ENCODE assay signal across 29 cellular contexts in the genomic region with DNA sequence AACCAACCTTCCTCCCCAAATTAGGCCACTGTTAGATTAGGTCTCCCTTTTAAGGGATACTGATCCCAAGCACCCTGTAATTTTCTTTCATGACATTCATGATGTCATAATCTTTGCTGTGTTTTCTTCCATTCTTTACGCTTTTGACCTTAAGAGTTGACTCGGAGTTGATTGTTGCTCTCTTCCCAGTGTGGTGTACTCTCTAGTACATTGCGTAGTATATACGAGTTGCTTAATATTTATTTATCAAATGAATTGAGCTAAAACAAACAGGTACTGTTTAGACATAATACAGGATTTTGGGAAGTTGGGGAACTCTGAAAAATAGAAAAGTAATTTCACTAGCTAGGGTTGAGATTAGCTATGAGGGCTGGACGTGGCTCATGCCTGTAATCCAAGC.
"Had no signal": no experiment of that assay in that cellular context is flagged by ENCODE, and none has a peak within 500 bp of the region (broad histone marks: within the 10 kb centered on the region; RNA-seq: fewer than 3 reads in every experiment).

No MANE protein-coding gene starts in this region.

- ATAC-seq: activated CD8-positive, alpha-beta T cell treated with anti-CD3 and anti-CD28 coated beads for 36 hours; activated naive CD8-positive, alpha-beta T cell treated with anti-CD3 and anti-CD28 coated beads, Interleukin-2, amount 50 U/mL, for 24 hours had no signal

- H3K9me3 ChIP-seq: ascending aorta had no signal

- FAIRE-seq: bronchial epithelial cell, TTC549 had no signal

- DNase-seq: activated B cell treated with CpG ODN at 0.5 μM for 24 hours; activated CD4-positive, alpha-beta memory T cell treated with anti-CD3 and anti-CD28 coated beads for 36 hours; activated CD4-positive, alpha-beta T cell treated with anti-CD3 and anti-CD28 coated beads for 4 hours; activated CD4-positive, alpha-beta T cell treated with anti-CD3 and anti-CD28 coated beads, Interleukin-2, amount 10 ng/mL, durations not matched to agents 24 days and 14 days; activated CD4-positive, alpha-beta T cell treated with anti-CD3 and anti-CD28 coated beads, Interleukin-2, amount 50 U/mL, for 1 hour; activated CD4-positive, alpha-beta T cell treated with anti-CD3 and anti-CD28 coated beads, Interleukin-2, amount 50 U/mL, for 4 hours; activated CD4-positive, CD25-positive, alpha-beta regulatory T cell treated with anti-CD3 and anti-CD28 coated beads, Interleukin-2, amount 50 U/mL, for 72 hours; activated CD8-positive, alpha-beta memory T cell treated with anti-CD3 and anti-CD28 coated beads, Interleukin-2, amount 50 U/mL, for 4 hours; activated CD8-positive, alpha-beta T cell treated with anti-CD3 and anti-CD28 coated beads for 36 hours; activated effector memory CD4-positive, alpha-beta T cell treated with Interleukin-2 at 50 U/mL for 16 hours; activated gamma-delta T cell; activated naive CD4-positive, alpha-beta T cell treated with anti-CD3 and anti-CD28 coated beads, Interleukin-2, amount 10 ng/mL, durations not matched to agents 7 days and 5 days; activated naive CD4-positive, alpha-beta T cell treated with Interleukin-2 at 50 U/mL for 16 hours; activated naive CD8-positive, alpha-beta T cell treated with anti-CD3 and anti-CD28 coated beads, Interleukin-2, amount 10 ng/mL, durations not matched to agents 7 days and 5 days; activated naive CD8-positive, alpha-beta T cell treated with anti-CD3 and anti-CD28 coated beads, Interleukin-2, amount 50 U/mL, for 24 hours; activated T-cell treated with anti-CD3 and anti-CD28 coated beads, Interleukin-2, amount 50 U/mL, for 24 hours; activated T-cell treated with anti-CD3 and anti-CD28 coated beads, Interleukin-2, amount 50 U/mL, for 48 hours; amygdala; anterior cingulate cortex; caudate nucleus; cerebellar nuclear complex; T-helper 1 cell; T-helper 2 cell; T-helper 9 cell had no signal

- H3K4me1 ChIP-seq: ascending aorta had no signal

- H3K27ac ChIP-seq: ascending aorta, cardiac muscle cell, VCaP had no signal

- H3K4me3 ChIP-seq: ascending aorta, cardiac muscle cell had no signal

- H3K36me3 ChIP-seq: ascending aorta, cardiac muscle cell had no signal

- H3K27me3 ChIP-seq: ascending aorta, cardiac muscle cell had no signal
